1 cellular context compared by ENCODE assay signal in genomic region chr16:81450783-81451491, GRCh38.
TF ChIP-seq lines count a peak whose summit lies in the region.

No MANE protein-coding gene starts in this region.

TF ChIP-seq in K562, 482 proteins besides CTCF, POLR2A, EP300 and RAD21 (continues in another document):
- TF ChIP-seq ZBTB2 (IDR thresholded peaks at IDR 0.05) = no peak
- no peak for TF ChIP-seq HEY1 (CRISPR knock-in tag; IDR thresholded peaks at IDR 0.05; ENCODE audit: borderline replicate concordance)
- no peak for TF ChIP-seq IRF1 (CRISPR knock-in tag; IDR thresholded peaks at IDR 0.05; ENCODE audit: borderline replicate concordance)
- no peak for TF ChIP-seq E2F5 (CRISPR knock-in tag; IDR thresholded peaks at IDR 0.05)
- TF ChIP-seq HOMEZ (CRISPR knock-in tag; IDR thresholded peaks at IDR 0.05) = no peak
- no peak for TF ChIP-seq ZNF324 (CRISPR knock-in tag; IDR thresholded peaks at IDR 0.05)
- no peak for TF ChIP-seq GTF3C2 (IDR thresholded peaks at IDR 0.05; ENCODE audit: borderline replicate concordance, extremely low read depth, insufficient read length)
- no peak for TF ChIP-seq HINFP (tag; conservative IDR thresholded peaks at IDR 0.05; ENCODE audit: low read depth)
- TF ChIP-seq SMAD4 (CRISPR knock-in tag; conservative IDR thresholded peaks at IDR 0.05) = 0 out of 2 replicates have a peak, but pooled peaks have one; percentile 49
- TF ChIP-seq MAZ (CRISPR knock-in tag; conservative IDR thresholded peaks at IDR 0.05 in 1 of 2, IDR thresholded peaks at IDR 0.05 in 1 of 2) = no peak
- TF ChIP-seq TBP (optimal IDR thresholded peaks at IDR 0.05; ENCODE audit: low read depth, low read length) = peak; percentile 35
- TF ChIP-seq ZNF184 (CRISPR knock-in tag; IDR thresholded peaks at IDR 0.05) = no peak
- peak; percentile 48 for TF ChIP-seq MGA (IDR thresholded peaks at IDR 0.05)
- no peak for TF ChIP-seq CGGBP1 (CRISPR knock-in tag; IDR thresholded peaks at IDR 0.05)
- no peak for TF ChIP-seq HMG20A (CRISPR knock-in tag; conservative IDR thresholded peaks at IDR 0.05)
- TF ChIP-seq DPF2 (IDR thresholded peaks at IDR 0.05) = no peak
- no peak for TF ChIP-seq IRF9 (tag; IDR thresholded peaks at IDR 0.05)
- no peak for TF ChIP-seq ZNF785 (CRISPR knock-in tag; IDR thresholded peaks at IDR 0.05)
- no peak for TF ChIP-seq ZBTB11 (CRISPR knock-in tag; IDR thresholded peaks at IDR 0.05)
- no peak for TF ChIP-seq ZNF121 (CRISPR knock-in tag; conservative IDR thresholded peaks at IDR 0.05)
